ENCODE assay signal across 1 cellular context in the genomic region with DNA sequence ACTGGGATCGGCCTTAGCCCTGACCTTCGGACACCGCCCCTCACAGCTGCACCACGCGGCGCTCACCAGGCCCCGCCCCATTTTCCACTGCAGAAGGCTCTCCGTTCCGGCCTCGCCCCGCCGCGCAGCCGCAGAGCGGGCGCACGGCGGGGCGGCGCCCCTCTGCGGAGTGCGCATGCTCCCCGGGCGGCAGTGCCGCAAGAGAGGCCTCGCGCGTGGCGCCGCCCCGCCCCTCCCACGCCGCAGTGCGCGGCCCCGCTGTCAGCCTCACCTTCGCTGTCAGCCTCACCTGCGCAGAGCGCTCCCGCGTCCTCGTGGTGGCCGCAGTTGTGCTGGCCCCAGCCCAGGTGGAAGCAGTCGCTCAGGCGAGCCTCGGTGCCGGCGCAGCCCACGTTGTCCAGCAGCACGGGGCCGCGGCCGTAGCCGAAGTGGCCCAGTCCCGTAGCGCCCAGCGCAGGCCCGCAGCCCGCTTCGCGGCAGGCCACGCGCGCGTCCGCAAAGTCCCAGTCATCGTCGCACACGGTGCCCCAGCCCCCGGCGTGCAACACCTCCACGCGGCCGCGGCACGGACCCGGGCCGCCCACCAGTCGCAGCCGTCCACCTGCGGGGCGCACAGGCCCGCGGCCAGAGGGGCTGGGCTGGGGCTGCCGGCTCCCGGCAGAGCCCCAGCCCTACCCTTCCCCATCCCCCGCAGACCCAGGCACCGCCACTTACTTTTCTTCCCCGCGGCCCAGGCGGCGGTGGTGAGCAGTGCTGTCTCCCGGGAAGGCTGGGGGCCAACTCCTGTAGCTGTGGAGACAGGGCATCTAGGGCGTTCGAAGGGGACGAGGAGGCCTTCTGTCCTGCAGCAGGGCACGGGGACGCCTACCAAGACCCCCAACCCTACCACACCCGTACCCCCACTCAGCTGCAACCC.
TF ChIP-seq lines count a peak whose summit lies in the region.

No MANE protein-coding gene starts in this region.

TF ChIP-seq in HepG2, 621 proteins besides CTCF, POLR2A, EP300 and RAD21 (continued from another document and continues in another):
- TF ChIP-seq, protein P1, sequence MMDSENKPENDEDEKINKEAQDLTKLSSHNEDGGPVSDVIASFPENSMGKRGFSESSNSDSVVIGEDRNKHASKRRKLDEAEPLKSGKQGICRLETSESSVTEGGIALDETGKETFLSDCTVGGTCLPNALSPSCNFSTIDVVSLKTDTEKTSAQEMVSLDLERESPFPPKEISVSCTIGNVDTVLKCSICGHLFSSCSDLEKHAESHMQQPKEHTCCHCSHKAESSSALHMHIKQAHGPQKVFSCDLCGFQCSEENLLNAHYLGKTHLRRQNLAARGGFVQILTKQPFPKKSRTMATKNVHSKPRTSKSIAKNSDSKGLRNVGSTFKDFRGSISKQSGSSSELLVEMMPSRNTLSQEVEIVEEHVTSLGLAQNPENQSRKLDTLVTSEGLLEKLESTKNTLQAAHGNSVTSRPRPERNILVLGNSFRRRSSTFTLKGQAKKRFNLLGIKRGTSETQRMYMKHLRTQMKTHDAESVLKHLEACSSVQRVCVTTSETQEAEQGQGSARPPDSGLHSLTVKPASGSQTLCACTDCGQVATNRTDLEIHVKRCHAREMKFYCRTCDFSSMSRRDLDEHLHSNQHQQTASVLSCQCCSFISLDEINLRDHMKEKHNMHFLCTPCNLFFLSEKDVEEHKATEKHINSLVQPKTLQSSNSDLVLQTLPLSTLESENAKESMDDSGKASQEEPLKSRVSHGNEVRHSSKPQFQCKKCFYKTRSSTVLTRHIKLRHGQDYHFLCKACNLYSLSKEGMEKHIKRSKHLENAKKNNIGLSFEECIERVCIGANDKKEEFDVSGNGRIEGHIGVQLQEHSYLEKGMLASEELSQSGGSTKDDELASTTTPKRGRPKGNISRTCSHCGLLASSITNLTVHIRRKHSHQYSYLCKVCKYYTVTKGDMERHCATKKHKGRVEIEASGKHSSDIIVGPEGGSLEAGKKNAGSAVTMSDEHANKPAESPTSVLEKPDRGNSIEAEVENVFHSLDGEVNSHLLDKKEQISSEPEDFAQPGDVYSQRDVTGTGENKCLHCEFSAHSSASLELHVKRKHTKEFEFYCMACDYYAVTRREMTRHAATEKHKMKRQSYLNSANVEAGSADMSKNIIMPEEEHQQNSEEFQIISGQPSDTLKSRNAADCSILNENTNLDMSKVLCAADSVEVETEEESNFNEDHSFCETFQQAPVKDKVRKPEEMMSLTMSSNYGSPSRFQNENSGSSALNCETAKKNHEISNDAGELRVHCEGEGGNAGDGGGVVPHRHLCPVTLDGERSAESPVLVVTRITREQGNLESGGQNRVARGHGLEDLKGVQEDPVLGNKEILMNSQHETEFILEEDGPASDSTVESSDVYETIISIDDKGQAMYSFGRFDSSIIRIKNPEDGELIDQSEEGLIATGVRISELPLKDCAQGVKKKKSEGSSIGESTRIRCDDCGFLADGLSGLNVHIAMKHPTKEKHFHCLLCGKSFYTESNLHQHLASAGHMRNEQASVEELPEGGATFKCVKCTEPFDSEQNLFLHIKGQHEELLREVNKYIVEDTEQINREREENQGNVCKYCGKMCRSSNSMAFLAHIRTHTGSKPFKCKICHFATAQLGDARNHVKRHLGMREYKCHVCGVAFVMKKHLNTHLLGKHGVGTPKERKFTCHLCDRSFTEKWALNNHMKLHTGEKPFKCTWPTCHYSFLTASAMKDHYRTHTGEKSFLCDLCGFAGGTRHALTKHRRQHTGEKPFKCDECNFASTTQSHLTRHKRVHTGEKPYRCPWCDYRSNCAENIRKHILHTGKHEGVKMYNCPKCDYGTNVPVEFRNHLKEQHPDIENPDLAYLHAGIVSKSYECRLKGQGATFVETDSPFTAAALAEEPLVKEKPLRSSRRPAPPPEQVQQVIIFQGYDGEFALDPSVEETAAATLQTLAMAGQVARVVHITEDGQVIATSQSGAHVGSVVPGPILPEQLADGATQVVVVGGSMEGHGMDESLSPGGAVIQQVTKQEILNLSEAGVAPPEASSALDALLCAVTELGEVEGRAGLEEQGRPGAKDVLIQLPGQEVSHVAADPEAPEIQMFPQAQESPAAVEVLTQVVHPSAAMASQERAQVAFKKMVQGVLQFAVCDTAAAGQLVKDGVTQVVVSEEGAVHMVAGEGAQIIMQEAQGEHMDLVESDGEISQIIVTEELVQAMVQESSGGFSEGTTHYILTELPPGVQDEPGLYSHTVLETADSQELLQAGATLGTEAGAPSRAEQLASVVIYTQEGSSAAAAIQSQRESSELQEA (CRISPR knock-in tag; IDR thresholded peaks at IDR 0.05; ENCODE audit: not compliant biosample characterization), result peak; percentile 71
- TF ChIP-seq ZNF878 (CRISPR knock-in tag; IDR thresholded peaks at IDR 0.05) (no peak), ZNF670 (CRISPR knock-in tag; IDR thresholded peaks at IDR 0.05; ENCODE audit: borderline replicate concordance) (no peak), IKZF1 (IDR thresholded peaks at IDR 0.05) (no peak), ZNF841 (CRISPR knock-in tag; IDR thresholded peaks at IDR 0.05; ENCODE audit: borderline replicate concordance) (no peak), TP53 (CRISPR knock-in tag; conservative IDR thresholded peaks at IDR 0.05) (no peak), TAF15 (IDR thresholded peaks at IDR 0.05; ENCODE audit: low read depth, low read length, poor library complexity, severe bottlenecking) (no peak), SOX5 (CRISPR knock-in tag; IDR thresholded peaks at IDR 0.05; ENCODE audit: borderline replicate concordance) (0 out of 2 replicates have a peak, but pooled peaks have one; percentile 27), ZMYM3 (CRISPR knock-in tag; IDR thresholded peaks at IDR 0.05) (no peak), GABPB1 (CRISPR knock-in tag; IDR thresholded peaks at IDR 0.05) (peak; percentile 80), ZNF780A (CRISPR knock-in tag; IDR thresholded peaks at IDR 0.05) (no peak), REL (CRISPR knock-in tag; conservative IDR thresholded peaks at IDR 0.05) (no peak), ARNTL (CRISPR knock-in tag; IDR thresholded peaks at IDR 0.05) (no peak), ZNF432 (CRISPR knock-in tag; IDR thresholded peaks at IDR 0.05; ENCODE audit: borderline replicate concordance) (no peak), DR1 (CRISPR knock-in tag; IDR thresholded peaks at IDR 0.05) (no peak; the same call in 1 of the 2 replicates), ZNF337 (CRISPR knock-in tag; IDR thresholded peaks at IDR 0.05; ENCODE audit: borderline replicate concordance, low read depth) (peak; percentile 80; the same call in 1 of the 2 replicates), ZNF616 (CRISPR knock-in tag; IDR thresholded peaks at IDR 0.05; ENCODE audit: low read depth) (peak; percentile 97), ZKSCAN5 (CRISPR knock-in tag; IDR thresholded peaks at IDR 0.05) (no peak), DPF2 (CRISPR knock-in tag; IDR thresholded peaks at IDR 0.05; ENCODE audit: borderline replicate concordance, low read depth) (no peak), SATB2 (CRISPR knock-in tag; IDR thresholded peaks at IDR 0.05) (peak; percentile 33; the same call in 1 of the 2 replicates), FOXC1 (CRISPR knock-in tag; IDR thresholded peaks at IDR 0.05; ENCODE audit: borderline replicate concordance) (peak; percentile 38), ZNF792 (CRISPR knock-in tag; IDR thresholded peaks at IDR 0.05) (no peak; the same call in 1 of the 2 replicates), NFATC3 (CRISPR knock-in tag; IDR thresholded peaks at IDR 0.05) (no peak)
- TF ChIP-seq, protein P2, sequence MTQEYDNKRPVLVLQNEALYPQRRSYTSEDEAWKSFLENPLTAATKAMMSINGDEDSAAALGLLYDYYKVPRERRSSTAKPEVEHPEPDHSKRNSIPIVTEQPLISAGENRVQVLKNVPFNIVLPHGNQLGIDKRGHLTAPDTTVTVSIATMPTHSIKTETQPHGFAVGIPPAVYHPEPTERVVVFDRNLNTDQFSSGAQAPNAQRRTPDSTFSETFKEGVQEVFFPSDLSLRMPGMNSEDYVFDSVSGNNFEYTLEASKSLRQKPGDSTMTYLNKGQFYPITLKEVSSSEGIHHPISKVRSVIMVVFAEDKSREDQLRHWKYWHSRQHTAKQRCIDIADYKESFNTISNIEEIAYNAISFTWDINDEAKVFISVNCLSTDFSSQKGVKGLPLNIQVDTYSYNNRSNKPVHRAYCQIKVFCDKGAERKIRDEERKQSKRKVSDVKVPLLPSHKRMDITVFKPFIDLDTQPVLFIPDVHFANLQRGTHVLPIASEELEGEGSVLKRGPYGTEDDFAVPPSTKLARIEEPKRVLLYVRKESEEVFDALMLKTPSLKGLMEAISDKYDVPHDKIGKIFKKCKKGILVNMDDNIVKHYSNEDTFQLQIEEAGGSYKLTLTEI (CRISPR knock-in tag; conservative IDR thresholded peaks at IDR 0.05), result no peak
- TF ChIP-seq, protein P3, sequence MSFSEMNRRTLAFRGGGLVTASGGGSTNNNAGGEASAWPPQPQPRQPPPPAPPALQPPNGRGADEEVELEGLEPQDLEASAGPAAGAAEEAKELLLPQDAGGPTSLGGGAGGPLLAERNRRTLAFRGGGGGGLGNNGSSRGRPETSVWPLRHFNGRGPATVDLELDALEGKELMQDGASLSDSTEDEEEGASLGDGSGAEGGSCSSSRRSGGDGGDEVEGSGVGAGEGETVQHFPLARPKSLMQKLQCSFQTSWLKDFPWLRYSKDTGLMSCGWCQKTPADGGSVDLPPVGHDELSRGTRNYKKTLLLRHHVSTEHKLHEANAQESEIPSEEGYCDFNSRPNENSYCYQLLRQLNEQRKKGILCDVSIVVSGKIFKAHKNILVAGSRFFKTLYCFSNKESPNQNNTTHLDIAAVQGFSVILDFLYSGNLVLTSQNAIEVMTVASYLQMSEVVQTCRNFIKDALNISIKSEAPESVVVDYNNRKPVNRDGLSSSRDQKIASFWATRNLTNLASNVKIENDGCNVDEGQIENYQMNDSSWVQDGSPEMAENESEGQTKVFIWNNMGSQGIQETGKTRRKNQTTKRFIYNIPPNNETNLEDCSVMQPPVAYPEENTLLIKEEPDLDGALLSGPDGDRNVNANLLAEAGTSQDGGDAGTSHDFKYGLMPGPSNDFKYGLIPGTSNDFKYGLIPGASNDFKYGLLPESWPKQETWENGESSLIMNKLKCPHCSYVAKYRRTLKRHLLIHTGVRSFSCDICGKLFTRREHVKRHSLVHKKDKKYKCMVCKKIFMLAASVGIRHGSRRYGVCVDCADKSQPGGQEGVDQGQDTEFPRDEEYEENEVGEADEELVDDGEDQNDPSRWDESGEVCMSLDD (CRISPR knock-in tag; IDR thresholded peaks at IDR 0.05; ENCODE audit: borderline replicate concordance), result no peak
- TF ChIP-seq, protein P4, sequence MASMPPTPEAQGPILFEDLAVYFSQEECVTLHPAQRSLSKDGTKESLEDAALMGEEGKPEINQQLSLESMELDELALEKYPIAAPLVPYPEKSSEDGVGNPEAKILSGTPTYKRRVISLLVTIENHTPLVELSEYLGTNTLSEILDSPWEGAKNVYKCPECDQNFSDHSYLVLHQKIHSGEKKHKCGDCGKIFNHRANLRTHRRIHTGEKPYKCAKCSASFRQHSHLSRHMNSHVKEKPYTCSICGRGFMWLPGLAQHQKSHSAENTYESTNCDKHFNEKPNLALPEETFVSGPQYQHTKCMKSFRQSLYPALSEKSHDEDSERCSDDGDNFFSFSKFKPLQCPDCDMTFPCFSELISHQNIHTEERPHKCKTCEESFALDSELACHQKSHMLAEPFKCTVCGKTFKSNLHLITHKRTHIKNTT (CRISPR knock-in tag; IDR thresholded peaks at IDR 0.05), result no peak
- TF ChIP-seq, protein P5, sequence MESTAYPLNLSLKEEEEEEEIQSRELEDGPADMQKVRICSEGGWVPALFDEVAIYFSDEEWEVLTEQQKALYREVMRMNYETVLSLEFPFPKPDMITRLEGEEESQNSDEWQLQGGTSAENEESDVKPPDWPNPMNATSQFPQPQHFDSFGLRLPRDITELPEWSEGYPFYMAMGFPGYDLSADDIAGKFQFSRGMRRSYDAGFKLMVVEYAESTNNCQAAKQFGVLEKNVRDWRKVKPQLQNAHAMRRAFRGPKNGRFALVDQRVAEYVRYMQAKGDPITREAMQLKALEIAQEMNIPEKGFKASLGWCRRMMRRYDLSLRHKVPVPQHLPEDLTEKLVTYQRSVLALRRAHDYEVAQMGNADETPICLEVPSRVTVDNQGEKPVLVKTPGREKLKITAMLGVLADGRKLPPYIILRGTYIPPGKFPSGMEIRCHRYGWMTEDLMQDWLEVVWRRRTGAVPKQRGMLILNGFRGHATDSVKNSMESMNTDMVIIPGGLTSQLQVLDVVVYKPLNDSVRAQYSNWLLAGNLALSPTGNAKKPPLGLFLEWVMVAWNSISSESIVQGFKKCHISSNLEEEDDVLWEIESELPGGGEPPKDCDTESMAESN (CRISPR knock-in tag; conservative IDR thresholded peaks at IDR 0.05), result peak; percentile 95
- TF ChIP-seq, protein P6, sequence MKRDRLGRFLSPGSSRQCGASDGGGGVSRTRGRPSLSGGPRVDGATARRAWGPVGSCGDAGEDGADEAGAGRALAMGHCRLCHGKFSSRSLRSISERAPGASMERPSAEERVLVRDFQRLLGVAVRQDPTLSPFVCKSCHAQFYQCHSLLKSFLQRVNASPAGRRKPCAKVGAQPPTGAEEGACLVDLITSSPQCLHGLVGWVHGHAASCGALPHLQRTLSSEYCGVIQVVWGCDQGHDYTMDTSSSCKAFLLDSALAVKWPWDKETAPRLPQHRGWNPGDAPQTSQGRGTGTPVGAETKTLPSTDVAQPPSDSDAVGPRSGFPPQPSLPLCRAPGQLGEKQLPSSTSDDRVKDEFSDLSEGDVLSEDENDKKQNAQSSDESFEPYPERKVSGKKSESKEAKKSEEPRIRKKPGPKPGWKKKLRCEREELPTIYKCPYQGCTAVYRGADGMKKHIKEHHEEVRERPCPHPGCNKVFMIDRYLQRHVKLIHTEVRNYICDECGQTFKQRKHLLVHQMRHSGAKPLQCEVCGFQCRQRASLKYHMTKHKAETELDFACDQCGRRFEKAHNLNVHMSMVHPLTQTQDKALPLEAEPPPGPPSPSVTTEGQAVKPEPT (CRISPR knock-in tag; IDR thresholded peaks at IDR 0.05; ENCODE audit: low read depth), result peak; percentile 60; the same call in 1 of the 2 replicates
- TF ChIP-seq, protein P7, sequence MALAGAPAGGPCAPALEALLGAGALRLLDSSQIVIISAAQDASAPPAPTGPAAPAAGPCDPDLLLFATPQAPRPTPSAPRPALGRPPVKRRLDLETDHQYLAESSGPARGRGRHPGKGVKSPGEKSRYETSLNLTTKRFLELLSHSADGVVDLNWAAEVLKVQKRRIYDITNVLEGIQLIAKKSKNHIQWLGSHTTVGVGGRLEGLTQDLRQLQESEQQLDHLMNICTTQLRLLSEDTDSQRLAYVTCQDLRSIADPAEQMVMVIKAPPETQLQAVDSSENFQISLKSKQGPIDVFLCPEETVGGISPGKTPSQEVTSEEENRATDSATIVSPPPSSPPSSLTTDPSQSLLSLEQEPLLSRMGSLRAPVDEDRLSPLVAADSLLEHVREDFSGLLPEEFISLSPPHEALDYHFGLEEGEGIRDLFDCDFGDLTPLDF (CRISPR knock-in tag; IDR thresholded peaks at IDR 0.05), result no peak
